In the genomic region with DNA sequence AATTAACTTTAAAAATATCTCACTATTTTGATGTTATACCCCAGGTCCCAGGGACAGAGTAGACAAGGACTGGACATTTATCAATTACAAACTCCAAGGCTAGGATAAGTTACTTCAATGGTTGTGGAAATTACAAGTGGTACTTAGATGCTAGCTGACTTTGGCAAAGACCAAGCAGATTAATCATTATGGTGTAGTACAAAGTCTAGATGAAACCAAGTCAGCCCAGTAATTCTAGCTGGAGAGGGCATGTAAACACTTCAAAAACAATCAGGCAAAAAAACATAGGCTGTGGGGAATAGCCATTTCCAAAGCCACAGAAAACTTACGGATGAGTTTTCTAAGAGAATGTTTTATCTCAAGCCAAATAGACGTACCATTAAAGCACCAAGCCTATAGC, we compare ENCODE assay signal across 15 cellular contexts.
"Had no signal": no experiment of that assay in that cellular context is flagged by ENCODE, and none has a peak within 500 bp of the region (broad histone marks: within the 10 kb centered on the region; RNA-seq: fewer than 3 reads in every experiment).

No MANE protein-coding gene starts in this region.

- ATAC-seq: effector memory CD8-positive, alpha-beta T cell; esophagus mucosa; left cardiac atrium; naive thymus-derived CD8-positive, alpha-beta T cell had no signal

- DNase-seq: activated CD4-positive, alpha-beta memory T cell treated with anti-CD3 and anti-CD28 coated beads for 36 hours; activated CD4-positive, alpha-beta T cell treated with anti-CD3 and anti-CD28 coated beads for 48 hours; activated naive CD4-positive, alpha-beta T cell treated with Interleukin-2 at 50 U/mL for 16 hours; activated naive CD8-positive, alpha-beta T cell treated with anti-CD3 and anti-CD28 coated beads for 36 hours; activated T-cell treated with anti-CD3 and anti-CD28 coated beads, Interleukin-2, amount 50 U/mL, for 48 hours; colonic mucosa; dorsolateral prefrontal cortex; effector memory CD8-positive, alpha-beta T cell; hippocampal formation; left cardiac atrium; naive thymus-derived CD8-positive, alpha-beta T cell; spleen; stimulated activated CD4-positive, alpha-beta T cell treated with anti-CD3 and anti-CD28 coated beads, Interleukin-4, amount 100 ng/mL, for 1 hour; stimulated activated naive CD4-positive, alpha-beta T cell had no signal
